ENCODE assay signal across 20 cellular contexts in the genomic region with DNA sequence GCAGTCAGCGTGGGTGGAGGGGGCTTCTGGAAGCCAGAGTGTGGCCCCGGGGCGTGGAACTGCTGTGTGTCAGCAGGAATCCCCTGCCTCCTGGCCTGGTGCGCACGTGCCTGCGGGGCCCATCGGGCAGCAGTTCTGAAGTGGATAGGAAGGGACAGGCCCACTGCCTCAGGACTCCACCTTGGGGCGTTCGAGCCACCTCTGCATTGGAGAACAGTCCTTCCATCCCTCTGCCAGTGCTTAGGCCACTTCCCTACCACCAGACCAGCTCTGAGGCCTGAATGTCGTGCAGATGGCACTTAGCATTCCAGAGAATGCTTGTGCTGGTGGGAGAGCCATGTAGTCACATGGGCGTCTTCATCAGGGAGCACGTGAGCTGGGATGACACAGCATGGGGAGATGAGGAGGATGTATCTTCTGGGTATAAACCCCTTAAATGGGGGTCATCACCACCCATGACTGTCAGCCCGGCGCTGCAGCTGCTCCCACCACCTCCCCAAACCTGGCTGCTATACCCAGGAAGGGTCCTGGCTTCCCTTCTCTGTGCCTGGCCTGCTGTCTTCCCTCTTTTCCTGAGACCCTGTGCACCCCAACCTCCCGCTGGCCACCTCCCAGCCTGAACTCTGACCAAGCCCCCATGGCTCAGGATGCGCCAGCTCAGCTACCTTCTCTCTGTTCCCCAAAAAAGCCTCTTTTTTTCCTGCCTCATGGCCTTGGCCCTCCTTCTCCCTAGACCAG. TPM values are rescaled to one million over a fixed set of nuclear protein-coding genes. Genes with fewer than 3 reads are reported as not detected.
DNase-seq lines count a peak whose midpoint lies in the region; ATAC-seq and TF ChIP-seq lines count a peak whose summit lies in the region.
"Had no signal": no experiment of that assay in that cellular context is flagged by ENCODE, and none has a peak within 500 bp of the region (broad histone marks: within the 10 kb centered on the region; RNA-seq: fewer than 3 reads in every experiment).

No MANE protein-coding gene starts in this region.

- no peaks in the 10 kb centered on the region for H3K9me3 Mint-ChIP-seq in activated CD4-positive, alpha-beta memory T cell treated with anti-CD3 and anti-CD28 coated beads, Interleukin-2, amount 10 ng/mL, durations not matched to agents 7 days and 5 days
- H3K9me3 Mint-ChIP-seq in natural killer cell = no peaks in the 10 kb centered on the region
- H3K9me3 Mint-ChIP-seq: activated CD4-positive, alpha-beta T cell treated with anti-CD3 and anti-CD28 coated beads, Interleukin-2, amount 10 ng/mL, durations not matched to agents 24 days and 14 days; mesothelial cell of epicardium; neural progenitor cell; stimulated activated memory B cell treated with anti-CD40 and anti-IgM and Interleukin-4, amounts not matched to agents 10 μg/mL and 1 μg/mL and 100 μg/mL, for 72 hours had no signal

- H3K4me1 ChIP-seq in right cardiac atrium (ENCODE audit: control insufficient read depth, insufficient read depth, low read length) = no peaks in the 10 kb centered on the region
- H3K4me1 ChIP-seq in heart right ventricle = peaks cover 0 to 8% (median 0%) of the 10 kb centered on the region in 9 donors
- H3K4me1 ChIP-seq: neural progenitor cell, upper lobe of left lung had no signal

- H3K4me3 ChIP-seq in right cardiac atrium (ENCODE audit: low read length) (no peak overlapping the region), heart right ventricle (no peak overlapping the region)
- H3K4me3 ChIP-seq: neural progenitor cell, upper lobe of left lung had no signal

- TF ChIP-seq CTCF in heart right ventricle (IDR thresholded peaks at IDR 0.05) (no peak), natural killer cell (IDR thresholded peaks at IDR 0.05) (no peak)

- H3K36me3 ChIP-seq in heart right ventricle = peaks cover 0 to 82% (median 12%) of the 10 kb centered on the region in 9 donors
- H3K36me3 ChIP-seq: neural progenitor cell had no signal

- H3K36me3 Mint-ChIP-seq in activated CD4-positive, alpha-beta memory T cell treated with anti-CD3 and anti-CD28 coated beads, Interleukin-2, amount 10 ng/mL, durations not matched to agents 7 days and 5 days (ENCODE audit: low read depth) = peaks cover 75% of the 10 kb centered on the region
- H3K36me3 Mint-ChIP-seq in natural killer cell = no peaks in the 10 kb centered on the region

- H3K9me3 ChIP-seq in right cardiac atrium (ENCODE audit: control insufficient read depth, low read length) (no peaks in the 10 kb centered on the region), heart right ventricle (no peaks in the 10 kb centered on the region)
- H3K9me3 ChIP-seq: upper lobe of left lung had no signal

- peak overlapping the region; percentile 29 for H3K27ac Mint-ChIP-seq in activated CD4-positive, alpha-beta memory T cell treated with anti-CD3 and anti-CD28 coated beads, Interleukin-2, amount 10 ng/mL, durations not matched to agents 7 days and 5 days
- peak overlapping the region; percentile 14 to 33 for H3K27ac Mint-ChIP-seq in natural killer cell
- H3K27ac Mint-ChIP-seq: mesothelial cell of epicardium; neural progenitor cell; stimulated activated memory B cell treated with anti-CD40 and anti-IgM and Interleukin-4, amounts not matched to agents 10 μg/mL and 1 μg/mL and 100 μg/mL, for 72 hours had no signal

- no peak overlapping the region for H3K27ac ChIP-seq in right cardiac atrium (ENCODE audit: low read length)
- H3K27ac ChIP-seq in heart right ventricle = no peak overlapping the region
- H3K27ac ChIP-seq: neural progenitor cell, upper lobe of left lung had no signal

- intact Hi-C loops in right cardiac atrium (cut with DNase I) = no loop called here
- intact Hi-C loops in heart right ventricle (cut with DNase I) = no loop called here
- intact Hi-C loops in natural killer cell (cut with micrococcal nuclease) = no loop called here

- ATAC-seq in right cardiac atrium (peak; percentile 16 to 34), heart right ventricle (no peak), natural killer cell (no peak), HG03097 (IDR thresholded peaks at IDR 0.05; ENCODE audit: low FRiP score, unreplicated experiment) (no peak)
- ATAC-seq: stimulated activated memory B cell treated with anti-CD40 and anti-IgM and Interleukin-4, amounts not matched to agents 10 μg/mL and 1 μg/mL and 100 μg/mL, for 72 hours had no signal

- WGBS in right cardiac atrium = 87% methylated on average over 16 of the region's 16 CpGs
- 87 to 89% methylated on average over 16 of the region's 16 CpGs for WGBS in heart right ventricle, 2 donors

- no peak overlapping the region for H3K4me3 Mint-ChIP-seq in activated CD4-positive, alpha-beta memory T cell treated with anti-CD3 and anti-CD28 coated beads, Interleukin-2, amount 10 ng/mL, durations not matched to agents 7 days and 5 days
- no peak overlapping the region for H3K4me3 Mint-ChIP-seq in natural killer cell
- H3K4me3 Mint-ChIP-seq: activated CD4-positive, alpha-beta T cell treated with anti-CD3 and anti-CD28 coated beads, Interleukin-2, amount 10 ng/mL, durations not matched to agents 24 days and 14 days; activated naive CD8-positive, alpha-beta T cell; mesothelial cell of epicardium; neural progenitor cell; stimulated activated memory B cell treated with anti-CD40 and anti-IgM and Interleukin-4, amounts not matched to agents 10 μg/mL and 1 μg/mL and 100 μg/mL, for 72 hours had no signal

- POLR2A ChIA-PET in activated CD4-positive, alpha-beta memory T cell treated with anti-CD3 and anti-CD28 coated beads, Interleukin-2, amount 10 ng/mL, durations not matched to agents 7 days and 5 days (lab: Charles Lee) = interaction anchor here (4.0 kb wide), 1 partner anchor 10 kb away, joined by 14 read pairs; a partner anchor contains a TSS

- peaks cover 40% of the 10 kb centered on the region for H3K4me1 Mint-ChIP-seq in activated CD4-positive, alpha-beta memory T cell treated with anti-CD3 and anti-CD28 coated beads, Interleukin-2, amount 10 ng/mL, durations not matched to agents 7 days and 5 days
- peaks cover 9 to 27% of the 10 kb centered on the region in 2 donors for H3K4me1 Mint-ChIP-seq in natural killer cell
- H3K4me1 Mint-ChIP-seq: mesothelial cell of epicardium; neural progenitor cell; stimulated activated memory B cell treated with anti-CD40 and anti-IgM and Interleukin-4, amounts not matched to agents 10 μg/mL and 1 μg/mL and 100 μg/mL, for 72 hours had no signal

- no peaks in the 10 kb centered on the region for H3K27me3 ChIP-seq in right cardiac atrium (ENCODE audit: control insufficient read depth, insufficient read depth)
- H3K27me3 ChIP-seq in heart right ventricle = no peaks in the 10 kb centered on the region
- H3K27me3 ChIP-seq: neural progenitor cell, upper lobe of left lung had no signal

- DNase-seq in right cardiac atrium (no peak), heart right ventricle (no peak), natural killer cell (no peak), DMS53 (lab: John Stamatoyannopoulos, UW) (no peak), HUDEP-2 (lab: John Stamatoyannopoulos, UW; ENCODE audit: unreplicated experiment in 76 of 76) (no peak)
- no peak for DNase-seq in activated CD4-positive, alpha-beta memory T cell treated with anti-CD3 and anti-CD28 coated beads, Interleukin-2, amount 10 ng/mL, durations not matched to agents 7 days and 5 days
- DNase-seq in stimulated activated CD4-positive, alpha-beta T cell treated with anti-CD3 and anti-CD28 coated beads, Interleukin-4, amount 100 ng/mL, for 4 hours = no peak
- DNase-seq: activated CD4-positive, alpha-beta T cell treated with anti-CD3 and anti-CD28 coated beads, Interleukin-2, amount 10 ng/mL, durations not matched to agents 24 days and 14 days; activated T-cell treated with anti-CD3 and anti-CD28 coated beads, Interleukin-2, amount 50 U/mL, for 1 hour; AML-193; NCI-H1436; NCI-H82; upper lobe of left lung had no signal

- no peaks in the 10 kb centered on the region for H3K27me3 Mint-ChIP-seq in activated CD4-positive, alpha-beta memory T cell treated with anti-CD3 and anti-CD28 coated beads, Interleukin-2, amount 10 ng/mL, durations not matched to agents 7 days and 5 days
- no peaks in the 10 kb centered on the region for H3K27me3 Mint-ChIP-seq in natural killer cell (ENCODE audit: low read depth in 2 of 2)
- H3K27me3 Mint-ChIP-seq: activated CD4-positive, alpha-beta T cell treated with anti-CD3 and anti-CD28 coated beads, Interleukin-2, amount 10 ng/mL, durations not matched to agents 24 days and 14 days; activated naive CD8-positive, alpha-beta T cell; stimulated activated memory B cell treated with anti-CD40 and anti-IgM and Interleukin-4, amounts not matched to agents 10 μg/mL and 1 μg/mL and 100 μg/mL, for 72 hours had no signal

- CTCF ChIA-PET in activated CD4-positive, alpha-beta memory T cell treated with anti-CD3 and anti-CD28 coated beads, Interleukin-2, amount 10 ng/mL, durations not matched to agents 7 days and 5 days (lab: Charles Lee) = interaction anchor here (1.1 to 1.8 kb wide), 3 partner anchors 10 to 26 kb away, joined by 3 to 6 read pairs (median 4); a partner anchor contains a TSS

RNA-seq across cellular contexts. Expression of a gene that starts 9.7 kb away (rescaled TPM):
- 10 to 100 TPM; 15.1 to 24.4 (median 19.7) TPM for total RNA-seq in right cardiac atrium
- 3.6 TPM for polyA plus RNA-seq in right cardiac atrium
- 10 to 100 TPM in 8 of 10 donors, 1 to 10 TPM in 2; 8.2 to 20.0 (median 13.4) TPM for total RNA-seq in heart right ventricle
- 1 to 10 TPM; 2.1 to 2.7 TPM for polyA plus RNA-seq in heart right ventricle
- 100 to 1,000 TPM; 156 to 169 TPM for total RNA-seq in activated CD4-positive, alpha-beta memory T cell treated with anti-CD3 and anti-CD28 coated beads, Interleukin-2, amount 10 ng/mL, durations not matched to agents 7 days and 5 days
- 10 to 100 TPM; 24.4 to 47.6 (median 27.3) TPM for total RNA-seq in natural killer cell

RNA-seq across cellular contexts. Expression of a gene that starts 56.5 kb away (rescaled TPM):
- total RNA-seq in right cardiac atrium (not detected), heart right ventricle (not detected), natural killer cell (not detected)
- polyA plus RNA-seq in right cardiac atrium (not detected), heart right ventricle (not detected)
- not detected for total RNA-seq in activated CD4-positive, alpha-beta memory T cell treated with anti-CD3 and anti-CD28 coated beads, Interleukin-2, amount 10 ng/mL, durations not matched to agents 7 days and 5 days
- total RNA-seq: activated CD4-positive, alpha-beta T cell treated with anti-CD3 and anti-CD28 coated beads, Interleukin-2, amount 10 ng/mL, durations not matched to agents 24 days and 14 days; fibroblast of villous mesenchyme; mesothelial cell of epicardium; renal cortical epithelial cell; upper lobe of left lung had no signal

Comparison
In these comparisons a context has a peak if more than half of its experiments do, and no peak if none do; other contexts are left out.
1. ATAC-seq: peak in right cardiac atrium (2 of 2); none in heart right ventricle (0 of 8), natural killer cell (0 of 3) and HG03097 (single experiment).